In the genomic region with DNA sequence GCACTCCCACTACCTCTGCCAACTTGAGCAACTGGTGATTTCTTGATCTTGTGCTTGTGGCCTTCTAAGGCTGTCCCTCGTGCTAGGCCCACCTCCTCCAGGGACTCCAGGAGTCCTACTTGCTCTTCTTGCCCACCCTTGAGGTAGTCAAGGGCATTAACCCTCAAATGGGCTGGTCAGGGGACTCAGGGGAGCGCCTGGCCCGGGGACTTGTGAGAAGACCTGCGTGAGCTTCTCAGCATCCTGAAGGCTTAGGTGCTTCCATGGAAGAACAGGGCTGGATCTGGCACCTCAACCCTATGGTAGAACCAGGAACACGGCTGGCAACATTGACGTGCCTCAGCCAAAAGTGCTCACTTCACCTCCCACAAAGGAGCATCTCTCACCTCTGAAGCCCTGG, we compare ENCODE assay signal across 25 cellular contexts.
"Had no signal": no experiment of that assay in that cellular context is flagged by ENCODE, and none has a peak within 500 bp of the region (broad histone marks: within the 10 kb centered on the region; RNA-seq: fewer than 3 reads in every experiment).

No MANE protein-coding gene starts in this region.

- H3K36me3 ChIP-seq: colonic mucosa, gastrocnemius medialis, pancreas, right lobe of liver had no signal

- H3K27ac Mint-ChIP-seq: dendritic cell treated with granulocyte-macrophage colony-stimulating factor and Interleukin-4, amounts not matched to agents 40 ng/mL and 50 ng/mL, for 4 days; endodermal cell; nephron progenitor cell; progenitor cell of endocrine pancreas; stimulated activated memory B cell treated with anti-CD40 and anti-IgM and Interleukin-4, amounts not matched to agents 10 μg/mL and 1 μg/mL and 100 μg/mL, for 72 hours; type B pancreatic cell had no signal

- FAIRE-seq: kidney, pancreas, urothelium cell line had no signal

- H3K4me3 Mint-ChIP-seq: dendritic cell treated with granulocyte-macrophage colony-stimulating factor and Interleukin-4, amounts not matched to agents 40 ng/mL and 50 ng/mL, for 4 days; endodermal cell; naive thymus-derived CD8-positive, alpha-beta T cell; nephron progenitor cell; stimulated activated memory B cell treated with anti-CD40 and anti-IgM and Interleukin-4, amounts not matched to agents 10 μg/mL and 1 μg/mL and 100 μg/mL, for 72 hours; type B pancreatic cell had no signal

- H3K27me3 Mint-ChIP-seq: dendritic cell treated with granulocyte-macrophage colony-stimulating factor and Interleukin-4, amounts not matched to agents 40 ng/mL and 50 ng/mL, for 4 days; naive thymus-derived CD8-positive, alpha-beta T cell; progenitor cell of endocrine pancreas; stimulated activated memory B cell treated with anti-CD40 and anti-IgM and Interleukin-4, amounts not matched to agents 10 μg/mL and 1 μg/mL and 100 μg/mL, for 72 hours; type B pancreatic cell had no signal

- H3K9me3 Mint-ChIP-seq: dendritic cell treated with granulocyte-macrophage colony-stimulating factor and Interleukin-4, amounts not matched to agents 40 ng/mL and 50 ng/mL, for 4 days; endodermal cell; naive thymus-derived CD8-positive, alpha-beta T cell; nephron progenitor cell; stimulated activated memory B cell treated with anti-CD40 and anti-IgM and Interleukin-4, amounts not matched to agents 10 μg/mL and 1 μg/mL and 100 μg/mL, for 72 hours; type B pancreatic cell had no signal

- DNase-seq: colonic mucosa; effector CD8-positive, alpha-beta T cell; endodermal cell; foreskin fibroblast; gastrocnemius medialis; head of caudate nucleus; kidney; naive thymus-derived CD8-positive, alpha-beta T cell; nephron progenitor cell; right lobe of liver; stimulated activated CD4-positive, alpha-beta T cell treated with anti-CD3 and anti-CD28 coated beads, Interleukin-2, amount 100 ng/mL, for 24 hours; stimulated activated CD4-positive, alpha-beta T cell treated with anti-CD3 and anti-CD28 coated beads, Interleukin-4, amount 100 ng/mL, for 24 hours; stimulated activated naive CD8-positive, alpha-beta T cell treated with anti-CD3 and anti-CD28 coated beads, Interleukin-15, Interleukin-2, amounts not matched to agents 100 U/mL and 50 U/mL, for 24 hours; substantia nigra; testis had no signal

- H3K27me3 ChIP-seq: colonic mucosa, gastrocnemius medialis, pancreas, right lobe of liver, testis, tibial artery had no signal

- H3K4me3 ChIP-seq: colonic mucosa, gastrocnemius medialis, pancreas, right lobe of liver, smooth muscle cell, testis, tibial artery had no signal

- H3K9me3 ChIP-seq: colonic mucosa, gastrocnemius medialis, pancreas, right lobe of liver, testis, tibial artery had no signal

- H3K27ac ChIP-seq: epithelial cell of prostate, gastrocnemius medialis, pancreas, right lobe of liver, testis had no signal

- H3K4me1 ChIP-seq: pancreas, right lobe of liver had no signal

- ATAC-seq: esophagus mucosa; gastrocnemius medialis; naive thymus-derived CD8-positive, alpha-beta T cell; pancreas; stimulated activated memory B cell treated with anti-CD40 and anti-IgM and Interleukin-4, amounts not matched to agents 10 μg/mL and 1 μg/mL and 100 μg/mL, for 72 hours; stimulated activated naive CD8-positive, alpha-beta T cell treated with anti-CD3 and anti-CD28 coated beads, Interleukin-15, Interleukin-2, amounts not matched to agents 100 U/mL and 50 U/mL, for 24 hours had no signal
